In the genomic region with DNA sequence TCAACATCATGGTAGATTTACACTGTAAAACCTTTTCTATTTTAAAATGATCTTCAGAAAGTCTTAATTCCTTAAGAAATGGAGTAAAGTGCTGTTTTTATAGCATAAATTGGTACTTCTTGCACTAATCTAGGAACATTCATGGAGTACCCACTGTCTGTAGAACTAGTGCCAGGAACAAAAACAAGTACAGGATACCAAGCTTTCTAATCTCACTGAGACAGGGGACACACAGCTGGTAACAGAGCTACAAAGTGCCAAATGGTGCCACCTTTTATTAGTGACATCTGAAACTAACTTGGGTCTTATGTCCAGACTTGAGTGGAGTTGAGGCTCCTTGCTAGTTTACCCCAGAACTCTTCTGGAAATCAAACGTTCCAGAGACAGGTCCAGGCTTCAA, we compare ENCODE assay signal across 28 cellular contexts.
"Had no signal": no experiment of that assay in that cellular context is flagged by ENCODE, and none has a peak within 500 bp of the region (broad histone marks: within the 10 kb centered on the region; RNA-seq: fewer than 3 reads in every experiment).

No MANE protein-coding gene starts in this region.

- H3K27ac ChIP-seq: ovary, parathyroid adenoma, psoas muscle, right lobe of liver, sigmoid colon, stomach, thoracic aorta, thyroid gland, upper lobe of left lung, vagina had no signal

- H3K36me3 Mint-ChIP-seq: natural killer cell treated with Interleukin-12 subunit alpha and Interleukin-12 subunit beta and Interleukin-15 and Interleukin-18, amount 100 ng/mL, for 72 hours; stimulated activated effector memory CD8-positive, alpha-beta T cell treated with anti-CD3 and anti-CD28 coated beads, Interleukin-12 subunit alpha, Interleukin-12 subunit beta, amount 100 ng/mL, for 72 hours had no signal

- FAIRE-seq: small intestine, urothelium cell line had no signal

- H3K4me2 ChIP-seq: neural progenitor cell had no signal

- H3K4me1 ChIP-seq: parathyroid adenoma, sigmoid colon, stomach, thyroid gland, upper lobe of left lung, vagina had no signal

- H3K9me3 ChIP-seq: ovary, psoas muscle, right lobe of liver, sigmoid colon, stomach, thoracic aorta, thyroid gland, tibial nerve, upper lobe of left lung, vagina had no signal

- H3K9ac ChIP-seq: neural progenitor cell, parathyroid adenoma had no signal

- H3K4me3 Mint-ChIP-seq: naive thymus-derived CD8-positive, alpha-beta T cell; natural killer cell treated with Interleukin-12 subunit alpha and Interleukin-12 subunit beta and Interleukin-15 and Interleukin-18, amount 100 ng/mL, for 72 hours; neural progenitor cell; stimulated activated effector memory CD8-positive, alpha-beta T cell treated with anti-CD3 and anti-CD28 coated beads, Interleukin-12 subunit alpha, Interleukin-12 subunit beta, amount 100 ng/mL, for 72 hours; stimulated activated naive B cell treated with anti-CD40 and anti-IgM and Interleukin-4, amounts not matched to agents 10 μg/mL and 1 μg/mL and 100 μg/mL, for 72 hours; stimulated activated naive CD8-positive, alpha-beta T cell treated with anti-CD3 and anti-CD28 coated beads, Interleukin-15, Interleukin-2, amounts not matched to agents 100 ng/mL and 50 ng/mL, for 24 hours had no signal

- H2AFZ ChIP-seq: neural progenitor cell, parathyroid adenoma had no signal

- ATAC-seq: naive thymus-derived CD8-positive, alpha-beta T cell; natural killer cell treated with Interleukin-12 subunit alpha and Interleukin-12 subunit beta and Interleukin-15 and Interleukin-18, amount 100 ng/mL, for 72 hours; psoas muscle; right cardiac atrium; right lobe of liver; stimulated activated effector memory CD8-positive, alpha-beta T cell treated with anti-CD3 and anti-CD28 coated beads, Interleukin-12 subunit alpha, Interleukin-12 subunit beta, amount 100 ng/mL, for 72 hours; stimulated activated naive B cell treated with anti-CD40 and anti-IgM and Interleukin-4, amounts not matched to agents 10 μg/mL and 1 μg/mL and 100 μg/mL, for 72 hours had no signal

- DNase-seq: naive thymus-derived CD8-positive, alpha-beta T cell; occipital lobe; ovary; psoas muscle; right cardiac atrium; right lobe of liver; sigmoid colon; small intestine; stimulated activated CD4-positive, alpha-beta T cell treated with anti-CD3 and anti-CD28 coated beads, Interleukin-15, amount 100 ng/mL, for 24 hours; stimulated activated CD4-positive, alpha-beta T cell treated with anti-CD3 and anti-CD28 coated beads, Interleukin-2, amount 100 ng/mL, for 24 hours; stimulated activated CD4-positive, alpha-beta T cell treated with anti-CD3 and anti-CD28 coated beads, Interleukin-2, amount 100 ng/mL, for 48 hours; stimulated activated CD4-positive, alpha-beta T cell treated with anti-CD3 and anti-CD28 coated beads, Interleukin-4, amount 100 ng/mL, for 24 hours; stimulated activated naive B cell treated with anti-CD40 and anti-IgM and Interleukin-4, amounts not matched to agents 10 μg/mL and 1 μg/mL and 100 μg/mL, for 72 hours; stimulated activated naive CD4-positive, alpha-beta T cell treated with Interleukin-2 at 50 U/mL for 16 hours; stomach; thyroid gland; trophoblast cell; upper lobe of left lung had no signal

- H3K4me1 Mint-ChIP-seq: stimulated activated effector memory CD8-positive, alpha-beta T cell treated with anti-CD3 and anti-CD28 coated beads, Interleukin-12 subunit alpha, Interleukin-12 subunit beta, amount 100 ng/mL, for 72 hours; stimulated activated naive B cell treated with anti-CD40 and anti-IgM and Interleukin-4, amounts not matched to agents 10 μg/mL and 1 μg/mL and 100 μg/mL, for 72 hours had no signal

- H3K4me3 ChIP-seq: neural progenitor cell, ovary, psoas muscle, right lobe of liver, sigmoid colon, stomach, thoracic aorta, thyroid gland, tibial nerve, upper lobe of left lung, vagina had no signal

- H3K36me3 ChIP-seq: ovary, thoracic aorta had no signal

- H3K27me3 ChIP-seq: neural progenitor cell, ovary, right lobe of liver, sigmoid colon, stomach, thyroid gland, tibial nerve, upper lobe of left lung, vagina had no signal

- H3K9me3 Mint-ChIP-seq: naive thymus-derived CD8-positive, alpha-beta T cell; natural killer cell treated with Interleukin-12 subunit alpha and Interleukin-12 subunit beta and Interleukin-15 and Interleukin-18, amount 100 ng/mL, for 72 hours; stimulated activated effector memory CD8-positive, alpha-beta T cell treated with anti-CD3 and anti-CD28 coated beads, Interleukin-12 subunit alpha, Interleukin-12 subunit beta, amount 100 ng/mL, for 72 hours; stimulated activated naive CD8-positive, alpha-beta T cell treated with anti-CD3 and anti-CD28 coated beads, Interleukin-15, Interleukin-2, amounts not matched to agents 100 ng/mL and 50 ng/mL, for 24 hours had no signal

- H3K27me3 Mint-ChIP-seq: naive thymus-derived CD8-positive, alpha-beta T cell; natural killer cell treated with Interleukin-12 subunit alpha and Interleukin-12 subunit beta and Interleukin-15 and Interleukin-18, amount 100 ng/mL, for 72 hours; progenitor cell of endocrine pancreas; stimulated activated naive B cell treated with anti-CD40 and anti-IgM and Interleukin-4, amounts not matched to agents 10 μg/mL and 1 μg/mL and 100 μg/mL, for 72 hours; stimulated activated naive CD8-positive, alpha-beta T cell treated with anti-CD3 and anti-CD28 coated beads, Interleukin-15, Interleukin-2, amounts not matched to agents 100 ng/mL and 50 ng/mL, for 24 hours had no signal

- H3K27ac Mint-ChIP-seq: neural progenitor cell; progenitor cell of endocrine pancreas; stimulated activated effector memory CD8-positive, alpha-beta T cell treated with anti-CD3 and anti-CD28 coated beads, Interleukin-12 subunit alpha, Interleukin-12 subunit beta, amount 100 ng/mL, for 72 hours; stimulated activated naive B cell treated with anti-CD40 and anti-IgM and Interleukin-4, amounts not matched to agents 10 μg/mL and 1 μg/mL and 100 μg/mL, for 72 hours; stimulated activated naive CD8-positive, alpha-beta T cell treated with anti-CD3 and anti-CD28 coated beads, Interleukin-15, Interleukin-2, amounts not matched to agents 100 ng/mL and 50 ng/mL, for 24 hours had no signal
